8 cellular contexts compared by ENCODE assay signal in the genomic region with DNA sequence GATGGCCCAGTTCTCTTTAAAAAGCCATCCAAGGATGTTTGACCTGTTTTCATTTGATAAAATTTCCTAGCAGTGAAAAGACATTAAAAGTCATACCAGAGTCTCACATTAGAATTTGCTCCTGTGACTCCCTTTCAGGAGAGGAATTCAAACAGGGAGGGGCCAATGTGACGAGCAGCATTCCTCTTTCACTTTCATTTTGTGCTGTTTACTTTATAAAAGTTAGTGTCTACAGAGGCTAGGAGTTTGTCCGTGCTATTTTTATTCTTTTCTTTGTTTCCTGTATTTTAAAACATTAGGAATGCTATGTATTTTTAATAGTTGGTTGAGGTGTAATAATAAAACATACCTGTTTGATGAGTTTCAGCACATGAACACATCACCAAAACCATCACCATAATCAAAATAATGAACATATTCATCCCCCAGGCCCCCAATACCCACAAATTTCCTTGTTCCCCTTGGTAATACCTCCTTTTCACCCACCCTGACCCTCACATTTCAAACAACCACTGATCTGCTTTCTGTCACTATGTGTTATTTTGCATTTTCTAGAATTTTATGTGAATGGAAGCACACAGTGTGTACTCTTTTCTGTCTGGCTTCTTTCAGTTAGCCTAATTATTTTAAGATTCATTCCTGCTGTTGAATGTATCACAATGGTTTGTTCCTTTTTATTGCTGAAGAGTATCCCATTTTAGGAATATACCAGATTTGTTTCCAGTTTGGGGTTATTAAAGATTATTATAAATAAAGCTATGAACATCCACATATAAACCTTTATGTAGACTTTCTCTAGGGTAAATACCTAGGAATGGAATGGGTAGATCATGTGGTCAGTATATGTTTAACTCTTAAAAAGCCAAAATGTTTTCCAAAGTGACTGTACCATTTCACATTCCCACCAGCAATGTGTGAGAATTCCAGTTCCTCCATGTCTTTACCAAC.
A peak's percentile ranks its signal among the peaks of the same experiment; 100 is the strongest.
DNase-seq lines count a peak whose midpoint lies in the region; ATAC-seq and TF ChIP-seq lines count a peak whose summit lies in the region.

No MANE protein-coding gene starts in this region.

- H3K4me1 Mint-ChIP-seq in activated CD4-positive, alpha-beta memory T cell treated with anti-CD3 and anti-CD28 coated beads, Interleukin-2, amount 10 ng/mL, durations not matched to agents 7 days and 5 days, result peaks cover 10% of the 10 kb centered on the region

- TF ChIP-seq CTCF in foreskin keratinocyte (conservative IDR thresholded peaks at IDR 0.05), result no peak
- no peak for TF ChIP-seq CTCF in retinal pigment epithelial cell (conservative IDR thresholded peaks at IDR 0.05; ENCODE audit: low read depth, low read length)

- H3K27ac Mint-ChIP-seq in activated CD4-positive, alpha-beta memory T cell treated with anti-CD3 and anti-CD28 coated beads, Interleukin-2, amount 10 ng/mL, durations not matched to agents 7 days and 5 days, result peak overlapping the region; percentile 76

- H3K27ac ChIP-seq in KOPT-K1 (ENCODE audit: low read depth, low read length, poor library complexity, severe bottlenecking) (peak overlapping the region; percentile 12), foreskin keratinocyte (peak overlapping the region; percentile 13)

- no peaks in the 10 kb centered on the region for H3K36me3 Mint-ChIP-seq in activated CD4-positive, alpha-beta memory T cell treated with anti-CD3 and anti-CD28 coated beads, Interleukin-2, amount 10 ng/mL, durations not matched to agents 7 days and 5 days (ENCODE audit: low read depth)

- H3K9me3 Mint-ChIP-seq in activated CD4-positive, alpha-beta memory T cell treated with anti-CD3 and anti-CD28 coated beads, Interleukin-2, amount 10 ng/mL, durations not matched to agents 7 days and 5 days, result no peaks in the 10 kb centered on the region

- H3K27me3 ChIP-seq in foreskin keratinocyte, result peaks cover 3% of the 10 kb centered on the region

- peak; percentile 81 for ATAC-seq in foreskin keratinocyte
- no peak for ATAC-seq in HG03196 (IDR thresholded peaks at IDR 0.05; ENCODE audit: unreplicated experiment)

- H3K27me3 Mint-ChIP-seq in activated CD4-positive, alpha-beta memory T cell treated with anti-CD3 and anti-CD28 coated beads, Interleukin-2, amount 10 ng/mL, durations not matched to agents 7 days and 5 days, result no peaks in the 10 kb centered on the region

- H3K4me3 Mint-ChIP-seq in activated CD4-positive, alpha-beta memory T cell treated with anti-CD3 and anti-CD28 coated beads, Interleukin-2, amount 10 ng/mL, durations not matched to agents 7 days and 5 days, result peak overlapping the region; percentile 72

- POLR2A ChIA-PET in activated CD4-positive, alpha-beta memory T cell treated with anti-CD3 and anti-CD28 coated beads, Interleukin-2, amount 10 ng/mL, durations not matched to agents 7 days and 5 days (lab: Charles Lee), result no interaction called here

- H3K4me3 ChIP-seq in retinal pigment epithelial cell (ENCODE audit: low read length), result peak overlapping the region; percentile 21

- CTCF ChIA-PET in activated CD4-positive, alpha-beta memory T cell treated with anti-CD3 and anti-CD28 coated beads, Interleukin-2, amount 10 ng/mL, durations not matched to agents 7 days and 5 days (lab: Charles Lee), result interaction anchor here (1.0 to 2.1 kb wide), 4 partner anchors 19 to 200 kb away, joined by 6 to 12 read pairs (median 7); no protein-coding TSS in a partner anchor

- DNase-seq in NCI-H345 (lab: John Stamatoyannopoulos, UW) (peak; percentile 24), NCI-H345 treated with DMSO at 0.1 percent for 48 hours (lab: John Stamatoyannopoulos, UW; ENCODE audit: unreplicated experiment) (no peak), foreskin keratinocyte (peak in 1 of 2 donors; percentile 29), retinal pigment epithelial cell (ENCODE audit: low read depth) (no peak), SKM-1 treated with dmso at 0.1 percent for 144 hours (lab: John Stamatoyannopoulos, UW; ENCODE audit: unreplicated experiment) (no peak)
- peak; percentile 52 for DNase-seq in activated CD4-positive, alpha-beta memory T cell treated with anti-CD3 and anti-CD28 coated beads, Interleukin-2, amount 10 ng/mL, durations not matched to agents 7 days and 5 days

- H3K4me1 ChIP-seq in foreskin keratinocyte, result no peaks in the 10 kb centered on the region

- H3K36me3 ChIP-seq in KOPT-K1 (ENCODE audit: insufficient read depth, low read length), result no peaks in the 10 kb centered on the region

- no peaks in the 10 kb centered on the region for H3K9me3 ChIP-seq in KOPT-K1 (ENCODE audit: insufficient read depth, low read length, poor library complexity, severe bottlenecking)

Comparison
In these comparisons a context has a peak if more than half of its experiments do, and no peak if none do; other contexts are left out.
1. DNase-seq: peak in NCI-H345 (single experiment) and activated CD4-positive, alpha-beta memory T cell treated with anti-CD3 and anti-CD28 coated beads, Interleukin-2, amount 10 ng/mL, durations not matched to agents 7 days and 5 days (single experiment); none in NCI-H345 treated with DMSO at 0.1 percent for 48 hours (single experiment), retinal pigment epithelial cell (single experiment) and SKM-1 treated with dmso at 0.1 percent for 144 hours (single experiment).